7 cellular contexts compared by ENCODE assay signal in the genomic region with DNA sequence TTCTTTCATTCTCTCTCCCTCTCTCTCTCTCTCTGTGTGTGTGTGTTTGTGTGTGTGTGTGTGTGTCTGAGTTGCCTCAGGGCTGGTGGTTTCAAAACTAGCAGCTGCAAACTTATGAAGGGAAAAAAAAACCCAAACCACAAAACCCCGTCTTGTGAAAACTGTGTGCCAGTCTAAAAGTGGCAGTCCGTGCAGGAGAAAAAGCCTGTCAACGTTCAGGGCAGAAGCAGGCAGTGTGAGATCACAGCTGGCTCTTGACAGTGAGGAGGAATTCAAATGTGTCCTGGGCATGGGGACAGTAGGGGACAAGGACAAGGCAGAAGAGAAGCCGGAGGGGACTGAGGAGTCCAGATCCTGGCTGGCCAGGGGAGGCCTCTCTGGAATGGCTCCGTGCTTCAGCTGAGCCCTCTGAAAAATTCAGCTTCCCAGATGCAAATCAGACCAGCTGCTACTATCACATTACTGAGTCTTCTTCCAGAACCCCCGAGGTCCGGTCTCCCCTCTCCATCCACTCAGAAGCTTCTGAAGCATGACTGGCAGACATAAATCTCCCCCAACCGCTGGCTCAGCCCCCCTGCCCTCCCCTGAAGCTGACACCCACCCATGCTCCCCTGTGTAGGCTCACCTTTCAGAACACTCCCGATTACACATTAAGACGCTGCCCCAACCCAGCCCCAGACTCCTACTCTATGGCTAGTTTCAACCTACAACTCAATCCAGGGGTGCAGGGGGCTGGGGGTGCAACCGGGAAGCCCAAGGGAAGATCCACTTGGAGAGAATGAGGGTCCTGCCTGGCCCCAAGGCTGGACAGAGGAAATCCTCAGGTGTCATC. TPM values are rescaled to one million over a fixed set of nuclear protein-coding genes. Genes with fewer than 3 reads are reported as not detected.
DNase-seq lines count a peak whose midpoint lies in the region; ATAC-seq and TF ChIP-seq lines count a peak whose summit lies in the region.

No MANE protein-coding gene starts in this region.

- H3K9me3 Mint-ChIP-seq in osteocyte (ENCODE audit: unreplicated experiment) = no peaks in the 10 kb centered on the region

- peak; percentile 64 for DNase-seq in SIG-M5 (lab: John Stamatoyannopoulos, UW)
- DNase-seq in choroid plexus epithelial cell (ENCODE audit: low read depth) = peak; percentile 54
- no peak for DNase-seq in osteocyte (ENCODE audit: extremely low spot score, unreplicated experiment)
- no peak for DNase-seq in HCEC 1CT
- no peak for DNase-seq in HPDE6-E6E7 (ENCODE audit: extremely low spot score)

- H3K4me3 Mint-ChIP-seq in osteocyte (ENCODE audit: unreplicated experiment) = peak overlapping the region; percentile 43

- peaks cover 2% of the 10 kb centered on the region for H3K36me3 Mint-ChIP-seq in osteocyte (ENCODE audit: unreplicated experiment)

- ATAC-seq in GM18907 (IDR thresholded peaks at IDR 0.05; ENCODE audit: unreplicated experiment) (peak; percentile 57), HG02973 (IDR thresholded peaks at IDR 0.05; ENCODE audit: unreplicated experiment) (peak; percentile 26)

- TF ChIP-seq CTCF in choroid plexus epithelial cell (conservative IDR thresholded peaks at IDR 0.05; ENCODE audit: low read depth, low read length) (no peak), osteocyte (IDR thresholded peaks at IDR 0.05) (no peak)

- peaks cover 42% of the 10 kb centered on the region for H3K4me1 Mint-ChIP-seq in osteocyte (ENCODE audit: unreplicated experiment)

- peak overlapping the region; percentile 94 for H3K27ac Mint-ChIP-seq in osteocyte (ENCODE audit: unreplicated experiment)

- no peak overlapping the region for H3K4me3 ChIP-seq in choroid plexus epithelial cell (ENCODE audit: low read depth, low read length)

- H3K27me3 Mint-ChIP-seq in osteocyte (ENCODE audit: unreplicated experiment) = no peaks in the 10 kb centered on the region

RNA-seq across cellular contexts. Expression of gene FLI1, which starts 32.0 kb away (rescaled TPM):
- total RNA-seq in osteocyte = 20.9 and 22.1 TPM in 2 replicates

Comparison
In these comparisons a context has a peak if more than half of its experiments do, and no peak if none do; other contexts are left out.
1. DNase-seq: peak in SIG-M5 (single experiment) and choroid plexus epithelial cell (single experiment); none in osteocyte (single experiment), HCEC 1CT (single experiment) and HPDE6-E6E7 (single experiment).